ENCODE assay signal across 8 cellular contexts in the genomic region with DNA sequence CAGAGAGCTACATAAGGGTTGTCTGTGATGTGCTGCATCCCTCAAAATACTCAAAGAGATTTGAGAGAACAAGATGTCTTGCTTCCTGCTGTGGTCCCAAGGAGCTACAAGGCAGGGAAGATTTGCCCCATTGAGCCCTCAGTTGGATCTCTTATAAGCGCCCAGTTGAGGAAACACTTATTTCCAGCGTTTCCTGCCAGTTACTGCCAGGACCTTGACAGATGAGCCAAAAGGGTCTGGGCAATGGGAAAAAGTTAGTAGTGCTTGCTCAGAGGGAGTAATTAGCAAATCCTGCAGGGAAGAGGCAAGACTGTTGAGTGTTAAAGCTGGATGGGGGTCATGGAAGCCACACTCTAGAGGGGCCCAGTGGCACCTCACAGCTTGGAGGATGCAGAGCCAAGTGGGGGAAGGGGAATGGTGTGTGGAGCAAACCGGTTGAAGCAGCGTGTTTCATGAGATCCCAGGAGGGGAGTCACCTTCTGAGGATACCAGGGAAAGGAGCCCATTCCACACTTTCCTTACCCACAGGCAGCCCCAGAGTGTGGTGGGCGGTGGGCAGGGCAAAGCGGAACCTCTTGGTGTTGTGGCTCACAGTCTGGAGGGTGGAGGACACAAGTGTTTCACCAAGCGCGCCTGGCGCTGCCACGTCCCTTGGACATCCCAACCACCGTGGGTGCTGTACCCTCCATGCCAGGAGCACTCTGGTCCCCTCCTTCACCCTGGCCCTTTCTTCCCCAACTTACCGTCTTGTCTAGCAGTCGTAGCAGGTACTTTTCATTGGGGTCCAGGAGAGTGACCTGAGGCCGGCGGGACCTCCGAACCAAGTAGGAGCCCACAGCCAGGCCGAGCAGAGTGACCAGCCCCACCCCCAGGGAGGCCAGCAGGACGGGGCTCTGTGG.
DNase-seq lines count a peak whose midpoint lies in the region; ATAC-seq and TF ChIP-seq lines count a peak whose summit lies in the region.

No MANE protein-coding gene starts in this region.

- H3K4me2 ChIP-seq in SU-DHL-6 (ENCODE audit: low read depth, low read length, poor library complexity, severe bottlenecking) = peak overlapping the region; percentile 90
- H3K4me2 ChIP-seq in parathyroid adenoma (ENCODE audit: low read length) = peak overlapping the region; percentile 78

- DNase-seq in GM19238 (ENCODE audit: insufficient read length, low spot score) (peak; percentile 7), fibroblast of pulmonary artery (ENCODE audit: low read depth) (no peak), NCI-H1436 (lab: John Stamatoyannopoulos, UW) (no peak), kidney tubule cell (ENCODE audit: low spot score) (no peak)
- no peak for DNase-seq in stimulated activated naive CD4-positive, alpha-beta T cell (lab: John Stamatoyannopoulos, UW)

- peaks cover 10% of the 10 kb centered on the region; the same call in 1 of the 2 replicates for H3F3A ChIP-seq in SU-DHL-6 (ENCODE audit: insufficient read depth)

- H3K79me2 ChIP-seq in SU-DHL-6 (ENCODE audit: insufficient read depth, low read length) (peaks cover 11% of the 10 kb centered on the region), parathyroid adenoma (no peaks in the 10 kb centered on the region)

- H3K27me3 ChIP-seq in SU-DHL-6 (ENCODE audit: low read length) = no peaks in the 10 kb centered on the region
- no peaks in the 10 kb centered on the region for H3K27me3 ChIP-seq in parathyroid adenoma (ENCODE audit: control insufficient read depth, insufficient read depth, low read length)

- H3K4me3 ChIP-seq in SU-DHL-6 (ENCODE audit: insufficient read depth, low read length, poor library complexity, severe bottlenecking) (peak overlapping the region; percentile 99), fibroblast of pulmonary artery (replicated peaks; ENCODE audit: low read depth, low read length) (peak overlapping the region; percentile 94), parathyroid adenoma (ENCODE audit: low read depth, low read length) (peak overlapping the region; percentile 62)

- no peak for ATAC-seq in GM18870 (IDR thresholded peaks at IDR 0.05; ENCODE audit: unreplicated experiment)

- no peaks in the 10 kb centered on the region for H4K20me1 ChIP-seq in SU-DHL-6 (ENCODE audit: low read depth, low read length)

- TF ChIP-seq CTCF in SU-DHL-6 (IDR thresholded peaks at IDR 0.05; ENCODE audit: insufficient read depth, low read length, poor library complexity, severe bottlenecking) = no peak
- TF ChIP-seq CTCF in fibroblast of pulmonary artery (IDR thresholded peaks at IDR 0.05; ENCODE audit: low read length, missing control alignments) = no peak
- no peak for TF ChIP-seq CTCF in parathyroid adenoma (IDR thresholded peaks at IDR 0.05)

- H3K9me2 ChIP-seq in SU-DHL-6 (replicated peaks; ENCODE audit: insufficient read depth, low read length) = no peaks in the 10 kb centered on the region

- H2AFZ ChIP-seq in SU-DHL-6 (ENCODE audit: low read depth, low read length, severe bottlenecking) = peak overlapping the region; percentile 94
- H2AFZ ChIP-seq in parathyroid adenoma = peak overlapping the region; percentile 86

- H3K4me1 ChIP-seq in parathyroid adenoma = peaks cover 9% of the 10 kb centered on the region

- H3K27ac ChIP-seq in SU-DHL-6 (ENCODE audit: low read depth, low read length) (no peak overlapping the region; the same call in 1 of the 2 replicates), parathyroid adenoma (peak overlapping the region; percentile 78)

- H3K9ac ChIP-seq in SU-DHL-6 (ENCODE audit: low read length) (peak overlapping the region; percentile 92), parathyroid adenoma (peak overlapping the region; percentile 37)

- no peaks in the 10 kb centered on the region for H3K9me3 ChIP-seq in SU-DHL-6 (ENCODE audit: insufficient read depth, low read length)
- H3K9me3 ChIP-seq in parathyroid adenoma (ENCODE audit: control insufficient read depth, low read length) = no peaks in the 10 kb centered on the region

- H3K36me3 ChIP-seq in SU-DHL-6 (ENCODE audit: low read length) = no peaks in the 10 kb centered on the region
- H3K36me3 ChIP-seq in parathyroid adenoma (ENCODE audit: control insufficient read depth, insufficient read depth, low read length) = no peaks in the 10 kb centered on the region
